In genomic region chr9:90726215-90726614, GRCh38 we compare ENCODE assay signal across 13 cellular contexts.
DNase-seq lines count a peak whose midpoint lies in the region; TF ChIP-seq lines count a peak whose summit lies in the region.
"Had no signal": no experiment of that assay in that cellular context is flagged by ENCODE, and none has a peak within 500 bp of the region (broad histone marks: within the 10 kb centered on the region; RNA-seq: fewer than 3 reads in every experiment).

No MANE protein-coding gene starts in this region.

- no peak overlapping the region for H3K9ac ChIP-seq in Karpas-422 (ENCODE audit: low read length)
- H3K9ac ChIP-seq in neural cell (ENCODE audit: low read length) = no peak overlapping the region

- H3F3A ChIP-seq in neural cell (ENCODE audit: insufficient read depth, low read length, poor library complexity, severe bottlenecking) = no peaks in the 10 kb centered on the region

- H3K9me2 ChIP-seq in Karpas-422 (replicated peaks; ENCODE audit: insufficient read depth, low read length) (no peaks in the 10 kb centered on the region), neural cell (ENCODE audit: insufficient read depth, low read length) (no peaks in the 10 kb centered on the region)

- H3K27me3 ChIP-seq in Karpas-422 (ENCODE audit: low read length) (no peaks in the 10 kb centered on the region), neural cell (ENCODE audit: insufficient read depth, low read depth, low read length) (no peaks in the 10 kb centered on the region), breast epithelium (no peaks in the 10 kb centered on the region)

- intact Hi-C loops in breast epithelium (cut with DNase I; ENCODE audit: low total_unique reads) = no loop called here

- peak; percentile 17 for DNase-seq in DMS53 (lab: John Stamatoyannopoulos, UW)
- no peak for DNase-seq in DMS53 treated with DMSO at 0.1 percent for 48 hours (lab: John Stamatoyannopoulos, UW; ENCODE audit: unreplicated experiment)
- DNase-seq in Karpas-422 = peak; percentile 62
- no peak for DNase-seq in NCI-H1092 (lab: John Stamatoyannopoulos, UW)
- DNase-seq in activated T-cell treated with anti-CD3 and anti-CD28 coated beads, Interleukin-2, amount 50 U/mL, for 48 hours = no peak
- no peak for DNase-seq in breast epithelium (ENCODE audit: low spot score in 2 of 2)
- DNase-seq: activated CD8-positive, alpha-beta memory T cell treated with anti-CD3 and anti-CD28 coated beads, Interleukin-2, amount 10 ng/mL, durations not matched to agents 7 days and 5 days; CD8-positive, alpha-beta memory T cell; GF-D8; NCI-H1048; NCI-H345 had no signal

- H3K9me3 ChIP-seq in Karpas-422 (ENCODE audit: low read length) = no peaks in the 10 kb centered on the region
- H3K9me3 ChIP-seq in neural cell (ENCODE audit: low read length) = no peaks in the 10 kb centered on the region
- no peaks in the 10 kb centered on the region for H3K9me3 ChIP-seq in breast epithelium

- H3K36me3 ChIP-seq in Karpas-422 (ENCODE audit: insufficient read depth, low read length) = no peaks in the 10 kb centered on the region
- no peaks in the 10 kb centered on the region for H3K36me3 ChIP-seq in neural cell (ENCODE audit: insufficient read depth, low read length)
- no peaks in the 10 kb centered on the region for H3K36me3 ChIP-seq in breast epithelium

- H3K4me1 ChIP-seq in Karpas-422 (ENCODE audit: low read length) = no peaks in the 10 kb centered on the region
- H3K4me1 ChIP-seq in breast epithelium = no peaks in the 10 kb centered on the region

- TF ChIP-seq POLR2A in breast epithelium (IDR thresholded peaks at IDR 0.05) = no peak

- H3K4me2 ChIP-seq in Karpas-422 (ENCODE audit: low read depth, low read length, poor library complexity, severe bottlenecking) = no peak overlapping the region
- no peak overlapping the region for H3K4me2 ChIP-seq in neural cell (ENCODE audit: low read length)

- TF ChIP-seq RAD21 in neural cell (conservative IDR thresholded peaks at IDR 0.05) = no peak

- H4K20me1 ChIP-seq in Karpas-422 (ENCODE audit: insufficient read depth, low read depth, low read length) (no peaks in the 10 kb centered on the region), neural cell (ENCODE audit: insufficient read depth) (no peaks in the 10 kb centered on the region)

- H2AFZ ChIP-seq in Karpas-422 (ENCODE audit: low read length) (no peak overlapping the region), neural cell (ENCODE audit: low read depth, low read length) (no peak overlapping the region)

- H3K4me3 ChIP-seq in Karpas-422 (ENCODE audit: low read length) = no peak overlapping the region
- no peak overlapping the region for H3K4me3 ChIP-seq in neural cell (ENCODE audit: low read length)
- no peak overlapping the region for H3K4me3 ChIP-seq in breast epithelium

- H3K79me2 ChIP-seq in Karpas-422 (ENCODE audit: low read length) (no peaks in the 10 kb centered on the region), neural cell (replicated peaks; ENCODE audit: insufficient read depth, low read length) (no peaks in the 10 kb centered on the region)

- TF ChIP-seq CTCF in VCaP (conservative IDR thresholded peaks at IDR 0.05) (peak; percentile 31), neural cell (IDR thresholded peaks at IDR 0.05; ENCODE audit: poor library complexity, severe bottlenecking) (peak; percentile 21), breast epithelium (IDR thresholded peaks at IDR 0.05) (no peak)

- no peak for TF ChIP-seq EP300 in neural cell (conservative IDR thresholded peaks at IDR 0.05; ENCODE audit: poor library complexity, severe bottlenecking)

- H3K27ac ChIP-seq in Karpas-422 (ENCODE audit: low read length) (no peak overlapping the region), VCaP (no peak overlapping the region), neural cell (ENCODE audit: low read length) (no peak overlapping the region), breast epithelium (no peak overlapping the region)

TF ChIP-seq in neural cell, 6 proteins besides CTCF, POLR2A, EP300 and RAD21:
- TF ChIP-seq EZH2 (IDR thresholded peaks at IDR 0.05; ENCODE audit: borderline replicate concordance, insufficient read depth, low read length, poor library complexity, severe bottlenecking) (no peak), SMC3 (conservative IDR thresholded peaks at IDR 0.05; ENCODE audit: poor library complexity) (no peak), MXI1 (conservative IDR thresholded peaks at IDR 0.05; ENCODE audit: poor library complexity, severe bottlenecking) (no peak), TAF1 (IDR thresholded peaks at IDR 0.05; ENCODE audit: low read depth) (no peak), REST (IDR thresholded peaks at IDR 0.05; ENCODE audit: borderline replicate concordance) (no peak), POLR2AphosphoS5 (IDR thresholded peaks at IDR 0.05) (no peak)

Comparison
In these comparisons a context has a peak if more than half of its experiments do, and no peak if none do; other contexts are left out.
1. DNase-seq: peak in DMS53 (single experiment) and Karpas-422 (single experiment); none in DMS53 treated with DMSO at 0.1 percent for 48 hours (single experiment), NCI-H1092 (single experiment), activated T-cell treated with anti-CD3 and anti-CD28 coated beads, Interleukin-2, amount 50 U/mL, for 48 hours (0 of 2) and breast epithelium (0 of 2).
2. CTCF ChIP-seq: peak in VCaP (single experiment) and neural cell (single experiment); none in breast epithelium (0 of 3).